Comparison of ENCODE assay signal across 1 cellular context in the genomic region with DNA sequence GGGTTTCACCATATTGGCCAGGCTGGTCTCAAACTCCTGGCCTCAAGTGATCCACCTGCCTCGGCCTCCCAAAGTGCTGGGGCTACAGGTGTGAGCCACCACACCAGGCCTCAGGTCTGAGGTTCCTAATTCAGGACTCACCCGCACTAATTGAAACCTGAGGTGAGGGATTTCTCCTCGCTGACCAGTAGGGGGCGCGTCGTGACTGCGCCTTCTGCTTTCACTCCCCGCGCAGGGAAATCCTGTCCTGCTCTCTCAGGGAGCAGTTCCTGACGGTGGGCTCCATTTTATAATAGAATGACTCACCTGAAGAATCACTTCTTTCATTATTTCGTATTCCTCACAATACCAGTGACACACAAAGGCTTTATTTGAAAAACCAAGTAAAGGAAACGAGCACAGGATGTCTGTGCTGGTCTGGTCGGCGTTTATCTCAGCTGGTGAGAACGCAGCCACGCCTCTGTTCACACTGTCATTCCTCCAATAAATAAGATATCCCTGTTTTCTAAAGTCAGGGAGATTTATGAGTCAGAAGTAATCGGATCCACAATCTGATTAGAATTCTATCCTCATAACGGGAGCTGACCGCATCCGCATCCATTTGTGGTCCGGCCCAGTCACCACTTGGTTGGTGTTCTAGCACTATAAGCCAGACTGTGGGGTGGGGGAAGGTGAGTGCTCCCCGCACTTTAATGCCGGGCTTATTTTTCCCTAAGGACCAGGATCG.
A peak's percentile ranks its signal among the peaks of the same experiment; 100 is the strongest.
TF ChIP-seq lines count a peak whose summit lies in the region.

No MANE protein-coding gene starts in this region.

TF ChIP-seq in HEK293, 187 proteins besides CTCF, POLR2A, EP300 and RAD21 (continued from another document and continues in another):
- TF ChIP-seq, protein P1, sequence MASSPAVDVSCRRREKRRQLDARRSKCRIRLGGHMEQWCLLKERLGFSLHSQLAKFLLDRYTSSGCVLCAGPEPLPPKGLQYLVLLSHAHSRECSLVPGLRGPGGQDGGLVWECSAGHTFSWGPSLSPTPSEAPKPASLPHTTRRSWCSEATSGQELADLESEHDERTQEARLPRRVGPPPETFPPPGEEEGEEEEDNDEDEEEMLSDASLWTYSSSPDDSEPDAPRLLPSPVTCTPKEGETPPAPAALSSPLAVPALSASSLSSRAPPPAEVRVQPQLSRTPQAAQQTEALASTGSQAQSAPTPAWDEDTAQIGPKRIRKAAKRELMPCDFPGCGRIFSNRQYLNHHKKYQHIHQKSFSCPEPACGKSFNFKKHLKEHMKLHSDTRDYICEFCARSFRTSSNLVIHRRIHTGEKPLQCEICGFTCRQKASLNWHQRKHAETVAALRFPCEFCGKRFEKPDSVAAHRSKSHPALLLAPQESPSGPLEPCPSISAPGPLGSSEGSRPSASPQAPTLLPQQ (tag by site-specific recombination; IDR thresholded peaks at IDR 0.05) = peak; percentile 72
- 0 out of 2 replicates have a peak, but pooled peaks have one; percentile 10 for TF ChIP-seq ZNF768 (tag by site-specific recombination; IDR thresholded peaks at IDR 0.05)
- TF ChIP-seq REPIN1 (tag by site-specific recombination; IDR thresholded peaks at IDR 0.05; ENCODE audit: low read depth) = no peak
- TF ChIP-seq, protein P2, sequence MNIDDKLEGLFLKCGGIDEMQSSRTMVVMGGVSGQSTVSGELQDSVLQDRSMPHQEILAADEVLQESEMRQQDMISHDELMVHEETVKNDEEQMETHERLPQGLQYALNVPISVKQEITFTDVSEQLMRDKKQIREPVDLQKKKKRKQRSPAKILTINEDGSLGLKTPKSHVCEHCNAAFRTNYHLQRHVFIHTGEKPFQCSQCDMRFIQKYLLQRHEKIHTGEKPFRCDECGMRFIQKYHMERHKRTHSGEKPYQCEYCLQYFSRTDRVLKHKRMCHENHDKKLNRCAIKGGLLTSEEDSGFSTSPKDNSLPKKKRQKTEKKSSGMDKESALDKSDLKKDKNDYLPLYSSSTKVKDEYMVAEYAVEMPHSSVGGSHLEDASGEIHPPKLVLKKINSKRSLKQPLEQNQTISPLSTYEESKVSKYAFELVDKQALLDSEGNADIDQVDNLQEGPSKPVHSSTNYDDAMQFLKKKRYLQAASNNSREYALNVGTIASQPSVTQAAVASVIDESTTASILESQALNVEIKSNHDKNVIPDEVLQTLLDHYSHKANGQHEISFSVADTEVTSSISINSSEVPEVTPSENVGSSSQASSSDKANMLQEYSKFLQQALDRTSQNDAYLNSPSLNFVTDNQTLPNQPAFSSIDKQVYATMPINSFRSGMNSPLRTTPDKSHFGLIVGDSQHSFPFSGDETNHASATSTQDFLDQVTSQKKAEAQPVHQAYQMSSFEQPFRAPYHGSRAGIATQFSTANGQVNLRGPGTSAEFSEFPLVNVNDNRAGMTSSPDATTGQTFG (tag by site-specific recombination; IDR thresholded peaks at IDR 0.05; ENCODE audit: borderline replicate concordance) = no peak
- TF ChIP-seq ZNF596 (tag by site-specific recombination; IDR thresholded peaks at IDR 0.05) = no peak
- TF ChIP-seq ZNF133 (tag by site-specific recombination; IDR thresholded peaks at IDR 0.05) = no peak
- TF ChIP-seq IKZF3 (tag by site-specific recombination; IDR thresholded peaks at IDR 0.05) = peak; percentile 66
- TF ChIP-seq, protein P3, sequence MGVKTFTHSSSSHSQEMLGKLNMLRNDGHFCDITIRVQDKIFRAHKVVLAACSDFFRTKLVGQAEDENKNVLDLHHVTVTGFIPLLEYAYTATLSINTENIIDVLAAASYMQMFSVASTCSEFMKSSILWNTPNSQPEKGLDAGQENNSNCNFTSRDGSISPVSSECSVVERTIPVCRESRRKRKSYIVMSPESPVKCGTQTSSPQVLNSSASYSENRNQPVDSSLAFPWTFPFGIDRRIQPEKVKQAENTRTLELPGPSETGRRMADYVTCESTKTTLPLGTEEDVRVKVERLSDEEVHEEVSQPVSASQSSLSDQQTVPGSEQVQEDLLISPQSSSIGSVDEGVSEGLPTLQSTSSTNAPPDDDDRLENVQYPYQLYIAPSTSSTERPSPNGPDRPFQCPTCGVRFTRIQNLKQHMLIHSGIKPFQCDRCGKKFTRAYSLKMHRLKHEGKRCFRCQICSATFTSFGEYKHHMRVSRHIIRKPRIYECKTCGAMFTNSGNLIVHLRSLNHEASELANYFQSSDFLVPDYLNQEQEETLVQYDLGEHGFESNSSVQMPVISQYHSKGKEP (tag by site-specific recombination; IDR thresholded peaks at IDR 0.05) = no peak
- TF ChIP-seq ZXDB (tag by site-specific recombination; IDR thresholded peaks at IDR 0.05) = peak; percentile 62; the same call in 1 of the 2 replicates
- TF ChIP-seq ZNF677 (tag by site-specific recombination; IDR thresholded peaks at IDR 0.05) = no peak
- no peak for TF ChIP-seq ZFHX2 (tag by site-specific recombination; conservative IDR thresholded peaks at IDR 0.05)
- TF ChIP-seq, protein P4, sequence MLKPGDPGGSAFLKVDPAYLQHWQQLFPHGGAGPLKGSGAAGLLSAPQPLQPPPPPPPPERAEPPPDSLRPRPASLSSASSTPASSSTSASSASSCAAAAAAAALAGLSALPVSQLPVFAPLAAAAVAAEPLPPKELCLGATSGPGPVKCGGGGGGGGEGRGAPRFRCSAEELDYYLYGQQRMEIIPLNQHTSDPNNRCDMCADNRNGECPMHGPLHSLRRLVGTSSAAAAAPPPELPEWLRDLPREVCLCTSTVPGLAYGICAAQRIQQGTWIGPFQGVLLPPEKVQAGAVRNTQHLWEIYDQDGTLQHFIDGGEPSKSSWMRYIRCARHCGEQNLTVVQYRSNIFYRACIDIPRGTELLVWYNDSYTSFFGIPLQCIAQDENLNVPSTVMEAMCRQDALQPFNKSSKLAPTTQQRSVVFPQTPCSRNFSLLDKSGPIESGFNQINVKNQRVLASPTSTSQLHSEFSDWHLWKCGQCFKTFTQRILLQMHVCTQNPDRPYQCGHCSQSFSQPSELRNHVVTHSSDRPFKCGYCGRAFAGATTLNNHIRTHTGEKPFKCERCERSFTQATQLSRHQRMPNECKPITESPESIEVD (tag by site-specific recombination; IDR thresholded peaks at IDR 0.05) = 0 out of 2 replicates have a peak, but pooled peaks have one; percentile 19
- TF ChIP-seq ZNF529 (tag by site-specific recombination; IDR thresholded peaks at IDR 0.05; ENCODE audit: insufficient replicate concordance) = peak; percentile 3
- TF ChIP-seq ZNF214 (tag by site-specific recombination; IDR thresholded peaks at IDR 0.05; ENCODE audit: borderline replicate concordance) = no peak
- peak; percentile 78; the same call in 1 of the 2 replicates for TF ChIP-seq ZNF24 (tag by site-specific recombination; IDR thresholded peaks at IDR 0.05)
- TF ChIP-seq GLI2 (tag by site-specific recombination; IDR thresholded peaks at IDR 0.05; ENCODE audit: borderline replicate concordance, low read depth) = no peak
- TF ChIP-seq, protein P5, sequence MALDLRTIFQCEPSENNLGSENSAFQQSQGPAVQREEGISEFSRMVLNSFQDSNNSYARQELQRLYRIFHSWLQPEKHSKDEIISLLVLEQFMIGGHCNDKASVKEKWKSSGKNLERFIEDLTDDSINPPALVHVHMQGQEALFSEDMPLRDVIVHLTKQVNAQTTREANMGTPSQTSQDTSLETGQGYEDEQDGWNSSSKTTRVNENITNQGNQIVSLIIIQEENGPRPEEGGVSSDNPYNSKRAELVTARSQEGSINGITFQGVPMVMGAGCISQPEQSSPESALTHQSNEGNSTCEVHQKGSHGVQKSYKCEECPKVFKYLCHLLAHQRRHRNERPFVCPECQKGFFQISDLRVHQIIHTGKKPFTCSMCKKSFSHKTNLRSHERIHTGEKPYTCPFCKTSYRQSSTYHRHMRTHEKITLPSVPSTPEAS (tag by site-specific recombination; IDR thresholded peaks at IDR 0.05) = no peak
- TF ChIP-seq ZNF404 (tag by site-specific recombination; IDR thresholded peaks at IDR 0.05) = no peak
- no peak for TF ChIP-seq YY2 (tag by site-specific recombination; IDR thresholded peaks at IDR 0.05)
- TF ChIP-seq, protein P6, sequence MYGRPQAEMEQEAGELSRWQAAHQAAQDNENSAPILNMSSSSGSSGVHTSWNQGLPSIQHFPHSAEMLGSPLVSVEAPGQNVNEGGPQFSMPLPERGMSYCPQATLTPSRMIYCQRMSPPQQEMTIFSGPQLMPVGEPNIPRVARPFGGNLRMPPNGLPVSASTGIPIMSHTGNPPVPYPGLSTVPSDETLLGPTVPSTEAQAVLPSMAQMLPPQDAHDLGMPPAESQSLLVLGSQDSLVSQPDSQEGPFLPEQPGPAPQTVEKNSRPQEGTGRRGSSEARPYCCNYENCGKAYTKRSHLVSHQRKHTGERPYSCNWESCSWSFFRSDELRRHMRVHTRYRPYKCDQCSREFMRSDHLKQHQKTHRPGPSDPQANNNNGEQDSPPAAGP (tag by site-specific recombination; IDR thresholded peaks at IDR 0.05) = no peak
- TF ChIP-seq, protein P7, sequence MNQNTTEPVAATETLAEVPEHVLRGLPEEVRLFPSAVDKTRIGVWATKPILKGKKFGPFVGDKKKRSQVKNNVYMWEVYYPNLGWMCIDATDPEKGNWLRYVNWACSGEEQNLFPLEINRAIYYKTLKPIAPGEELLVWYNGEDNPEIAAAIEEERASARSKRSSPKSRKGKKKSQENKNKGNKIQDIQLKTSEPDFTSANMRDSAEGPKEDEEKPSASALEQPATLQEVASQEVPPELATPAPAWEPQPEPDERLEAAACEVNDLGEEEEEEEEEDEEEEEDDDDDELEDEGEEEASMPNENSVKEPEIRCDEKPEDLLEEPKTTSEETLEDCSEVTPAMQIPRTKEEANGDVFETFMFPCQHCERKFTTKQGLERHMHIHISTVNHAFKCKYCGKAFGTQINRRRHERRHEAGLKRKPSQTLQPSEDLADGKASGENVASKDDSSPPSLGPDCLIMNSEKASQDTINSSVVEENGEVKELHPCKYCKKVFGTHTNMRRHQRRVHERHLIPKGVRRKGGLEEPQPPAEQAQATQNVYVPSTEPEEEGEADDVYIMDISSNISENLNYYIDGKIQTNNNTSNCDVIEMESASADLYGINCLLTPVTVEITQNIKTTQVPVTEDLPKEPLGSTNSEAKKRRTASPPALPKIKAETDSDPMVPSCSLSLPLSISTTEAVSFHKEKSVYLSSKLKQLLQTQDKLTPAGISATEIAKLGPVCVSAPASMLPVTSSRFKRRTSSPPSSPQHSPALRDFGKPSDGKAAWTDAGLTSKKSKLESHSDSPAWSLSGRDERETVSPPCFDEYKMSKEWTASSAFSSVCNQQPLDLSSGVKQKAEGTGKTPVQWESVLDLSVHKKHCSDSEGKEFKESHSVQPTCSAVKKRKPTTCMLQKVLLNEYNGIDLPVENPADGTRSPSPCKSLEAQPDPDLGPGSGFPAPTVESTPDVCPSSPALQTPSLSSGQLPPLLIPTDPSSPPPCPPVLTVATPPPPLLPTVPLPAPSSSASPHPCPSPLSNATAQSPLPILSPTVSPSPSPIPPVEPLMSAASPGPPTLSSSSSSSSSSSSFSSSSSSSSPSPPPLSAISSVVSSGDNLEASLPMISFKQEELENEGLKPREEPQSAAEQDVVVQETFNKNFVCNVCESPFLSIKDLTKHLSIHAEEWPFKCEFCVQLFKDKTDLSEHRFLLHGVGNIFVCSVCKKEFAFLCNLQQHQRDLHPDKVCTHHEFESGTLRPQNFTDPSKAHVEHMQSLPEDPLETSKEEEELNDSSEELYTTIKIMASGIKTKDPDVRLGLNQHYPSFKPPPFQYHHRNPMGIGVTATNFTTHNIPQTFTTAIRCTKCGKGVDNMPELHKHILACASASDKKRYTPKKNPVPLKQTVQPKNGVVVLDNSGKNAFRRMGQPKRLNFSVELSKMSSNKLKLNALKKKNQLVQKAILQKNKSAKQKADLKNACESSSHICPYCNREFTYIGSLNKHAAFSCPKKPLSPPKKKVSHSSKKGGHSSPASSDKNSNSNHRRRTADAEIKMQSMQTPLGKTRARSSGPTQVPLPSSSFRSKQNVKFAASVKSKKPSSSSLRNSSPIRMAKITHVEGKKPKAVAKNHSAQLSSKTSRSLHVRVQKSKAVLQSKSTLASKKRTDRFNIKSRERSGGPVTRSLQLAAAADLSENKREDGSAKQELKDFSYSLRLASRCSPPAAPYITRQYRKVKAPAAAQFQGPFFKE (tag by site-specific recombination; IDR thresholded peaks at IDR 0.05; ENCODE audit: borderline replicate concordance) = no peak
- TF ChIP-seq, protein P8, sequence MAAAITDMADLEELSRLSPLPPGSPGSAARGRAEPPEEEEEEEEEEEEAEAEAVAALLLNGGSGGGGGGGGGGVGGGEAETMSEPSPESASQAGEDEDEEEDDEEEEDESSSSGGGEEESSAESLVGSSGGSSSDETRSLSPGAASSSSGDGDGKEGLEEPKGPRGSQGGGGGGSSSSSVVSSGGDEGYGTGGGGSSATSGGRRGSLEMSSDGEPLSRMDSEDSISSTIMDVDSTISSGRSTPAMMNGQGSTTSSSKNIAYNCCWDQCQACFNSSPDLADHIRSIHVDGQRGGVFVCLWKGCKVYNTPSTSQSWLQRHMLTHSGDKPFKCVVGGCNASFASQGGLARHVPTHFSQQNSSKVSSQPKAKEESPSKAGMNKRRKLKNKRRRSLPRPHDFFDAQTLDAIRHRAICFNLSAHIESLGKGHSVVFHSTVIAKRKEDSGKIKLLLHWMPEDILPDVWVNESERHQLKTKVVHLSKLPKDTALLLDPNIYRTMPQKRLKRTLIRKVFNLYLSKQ (tag by site-specific recombination; IDR thresholded peaks at IDR 0.05; ENCODE audit: borderline replicate concordance) = no peak
- TF ChIP-seq, protein P9, sequence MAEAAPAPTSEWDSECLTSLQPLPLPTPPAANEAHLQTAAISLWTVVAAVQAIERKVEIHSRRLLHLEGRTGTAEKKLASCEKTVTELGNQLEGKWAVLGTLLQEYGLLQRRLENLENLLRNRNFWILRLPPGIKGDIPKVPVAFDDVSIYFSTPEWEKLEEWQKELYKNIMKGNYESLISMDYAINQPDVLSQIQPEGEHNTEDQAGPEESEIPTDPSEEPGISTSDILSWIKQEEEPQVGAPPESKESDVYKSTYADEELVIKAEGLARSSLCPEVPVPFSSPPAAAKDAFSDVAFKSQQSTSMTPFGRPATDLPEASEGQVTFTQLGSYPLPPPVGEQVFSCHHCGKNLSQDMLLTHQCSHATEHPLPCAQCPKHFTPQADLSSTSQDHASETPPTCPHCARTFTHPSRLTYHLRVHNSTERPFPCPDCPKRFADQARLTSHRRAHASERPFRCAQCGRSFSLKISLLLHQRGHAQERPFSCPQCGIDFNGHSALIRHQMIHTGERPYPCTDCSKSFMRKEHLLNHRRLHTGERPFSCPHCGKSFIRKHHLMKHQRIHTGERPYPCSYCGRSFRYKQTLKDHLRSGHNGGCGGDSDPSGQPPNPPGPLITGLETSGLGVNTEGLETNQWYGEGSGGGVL (tag by site-specific recombination; IDR thresholded peaks at IDR 0.05) = no peak; the same call in 1 of the 2 replicates
- no peak for TF ChIP-seq BCL11A (tag by site-specific recombination; IDR thresholded peaks at IDR 0.05; ENCODE audit: low read depth)
- no peak for TF ChIP-seq ZNF707 (tag by site-specific recombination; IDR thresholded peaks at IDR 0.05)
- TF ChIP-seq, protein P10, sequence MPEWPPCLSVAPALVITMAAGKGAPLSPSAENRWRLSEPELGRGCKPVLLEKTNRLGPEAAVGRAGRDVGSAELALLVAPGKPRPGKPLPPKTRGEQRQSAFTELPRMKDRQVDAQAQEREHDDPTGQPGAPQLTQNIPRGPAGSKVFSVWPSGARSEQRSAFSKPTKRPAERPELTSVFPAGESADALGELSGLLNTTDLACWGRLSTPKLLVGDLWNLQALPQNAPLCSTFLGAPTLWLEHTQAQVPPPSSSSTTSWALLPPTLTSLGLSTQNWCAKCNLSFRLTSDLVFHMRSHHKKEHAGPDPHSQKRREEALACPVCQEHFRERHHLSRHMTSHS (tag by site-specific recombination; IDR thresholded peaks at IDR 0.05) = no peak
- TF ChIP-seq, protein P11, sequence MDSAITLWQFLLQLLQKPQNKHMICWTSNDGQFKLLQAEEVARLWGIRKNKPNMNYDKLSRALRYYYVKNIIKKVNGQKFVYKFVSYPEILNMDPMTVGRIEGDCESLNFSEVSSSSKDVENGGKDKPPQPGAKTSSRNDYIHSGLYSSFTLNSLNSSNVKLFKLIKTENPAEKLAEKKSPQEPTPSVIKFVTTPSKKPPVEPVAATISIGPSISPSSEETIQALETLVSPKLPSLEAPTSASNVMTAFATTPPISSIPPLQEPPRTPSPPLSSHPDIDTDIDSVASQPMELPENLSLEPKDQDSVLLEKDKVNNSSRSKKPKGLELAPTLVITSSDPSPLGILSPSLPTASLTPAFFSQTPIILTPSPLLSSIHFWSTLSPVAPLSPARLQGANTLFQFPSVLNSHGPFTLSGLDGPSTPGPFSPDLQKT (IDR thresholded peaks at IDR 0.05; ENCODE audit: borderline replicate concordance, low read depth, low read length) = no peak
